8 cellular contexts compared by ENCODE assay signal in genomic region chr19:48506138-48506733, GRCh38. TPM values are rescaled to one million over a fixed set of nuclear protein-coding genes. Genes with fewer than 3 reads are reported as not detected.
DNase-seq lines count a peak whose midpoint lies in the region; ATAC-seq, FAIRE-seq and TF ChIP-seq lines count a peak whose summit lies in the region.

No MANE protein-coding gene starts in this region.

- peaks cover 0 to 59% of the 10 kb centered on the region in 2 donors for H3K27me3 ChIP-seq in tibial nerve

- DNase-seq in D721Med (ENCODE audit: insufficient read length, low spot score) (no peak), HFF-Myc (ENCODE audit: extremely low read depth, low read depth) (no peak), SHP77 treated with DMSO at 0.1 percent for 48 hours (lab: John Stamatoyannopoulos, UW) (peak; percentile 10), fibroblast of villous mesenchyme (ENCODE audit: low read depth) (peak; percentile 65), tibial nerve (ENCODE audit: low spot score in 2 of 2) (no peak), NCI-H2107 treated with DMSO at 0.1 percent for 48 hours (lab: John Stamatoyannopoulos, UW; ENCODE audit: unreplicated experiment) (no peak)

- no peak for TF ChIP-seq EP300 in tibial nerve (IDR thresholded peaks at IDR 0.05)

- no peaks in the 10 kb centered on the region for H3K36me3 ChIP-seq in tibial nerve

- no peak overlapping the region for H3K27ac ChIP-seq in tibial nerve

- no peak overlapping the region for H3K4me3 ChIP-seq in HFF-Myc (replicated peaks; ENCODE audit: low read depth, low read length)
- H3K4me3 ChIP-seq in fibroblast of villous mesenchyme (ENCODE audit: low read depth, low read length) = no peak overlapping the region
- no peak overlapping the region for H3K4me3 ChIP-seq in tibial nerve

- 75 to 90% methylated on average over 5 of the region's 5 CpGs for WGBS in tibial nerve, 2 donors

- no peaks in the 10 kb centered on the region for H3K9me3 ChIP-seq in tibial nerve

- FAIRE-seq in D721Med (lab: Jason Lieb, UNC) = no peak

- peaks cover 0 to 20% (median 6%) of the 10 kb centered on the region in 4 donors for H3K4me1 ChIP-seq in tibial nerve

- ATAC-seq in GM19467 (IDR thresholded peaks at IDR 0.05; ENCODE audit: unreplicated experiment) (no peak), HG02571 (IDR thresholded peaks at IDR 0.05; ENCODE audit: unreplicated experiment) (no peak)

- TF ChIP-seq POLR2A in tibial nerve (IDR thresholded peaks at IDR 0.05) = no peak

- TF ChIP-seq CTCF in D721Med (IDR thresholded peaks at IDR 0.05; ENCODE audit: insufficient read depth, missing control alignments) (peak; percentile 48), HFF-Myc (IDR thresholded peaks at IDR 0.05; ENCODE audit: low read depth, low read length, missing control alignments) (peak; percentile 43), fibroblast of villous mesenchyme (IDR thresholded peaks at IDR 0.05; ENCODE audit: insufficient read depth, low read depth, low read length) (peak; percentile 63), tibial nerve (IDR thresholded peaks at IDR 0.05) (peak in 3 of 5 experiments; percentile 10 to 34 (median 30))

RNA-seq across cellular contexts. Expression of gene LMTK3, which starts 5.4 kb away (rescaled TPM):
- total RNA-seq in fibroblast of villous mesenchyme (0.32 and 0.43 TPM in 2 replicates), tibial nerve (1 to 10 TPM in 1 of 4 donors, under 1 TPM in 2, not detected in 1; under 0.01 to 1.8 (median 0.59) TPM)

RNA-seq across cellular contexts. Expression of gene CYTH2, which starts 37.1 kb away (rescaled TPM):
- 31.1 and 42.5 TPM in 2 replicates for total RNA-seq in fibroblast of villous mesenchyme
- total RNA-seq in tibial nerve = 100 to 1,000 TPM in 1 of 4 donors, 10 to 100 TPM in 3; 56.7 to 114 (median 65.1) TPM

RNA-seq across cellular contexts. Expression of gene SULT2B1, which starts 45.7 kb away (rescaled TPM):
- total RNA-seq in fibroblast of villous mesenchyme (under 0.01 TPM in 1 of 2 replicates, not detected in the other), tibial nerve (not detected)

RNA-seq across cellular contexts. Expression of gene KCNJ14, which starts 50.9 kb away (rescaled TPM):
- total RNA-seq in fibroblast of villous mesenchyme (0.43 and 0.64 TPM in 2 replicates), tibial nerve (1 to 10 TPM in 2 of 4 donors, under 1 TPM in 2; 0.44 to 4.1 (median 1.5) TPM)

Comparison
In these comparisons a context has a peak if more than half of its experiments do, and no peak if none do; other contexts are left out.
1. DNase-seq: peak in SHP77 treated with DMSO at 0.1 percent for 48 hours (single experiment) and fibroblast of villous mesenchyme (single experiment); none in D721Med (single experiment), HFF-Myc (single experiment), tibial nerve (0 of 2) and NCI-H2107 treated with DMSO at 0.1 percent for 48 hours (single experiment).
2. Peak in every context shown above with its lines, with median percentiles within 50 percentile points of each other: CTCF ChIP-seq.